ENCODE assay signal across 1 cellular context in genomic region chr12:6912164-6912956, GRCh38.
TF ChIP-seq lines count a peak whose summit lies in the region.

No MANE protein-coding gene starts in this region.

TF ChIP-seq in K562, 482 proteins besides CTCF, POLR2A, EP300 and RAD21:
- peak; percentile 69 for TF ChIP-seq ZNF121 (CRISPR knock-in tag; conservative IDR thresholded peaks at IDR 0.05)
- peak; percentile 29 for TF ChIP-seq RBM25 (IDR thresholded peaks at IDR 0.05; ENCODE audit: low read depth, low read length, severe bottlenecking)
- no peak for TF ChIP-seq POU5F1 (IDR thresholded peaks at IDR 0.05; ENCODE audit: borderline replicate concordance, low read depth, low read length, partially characterized antibody)
- TF ChIP-seq ARID3A (IDR thresholded peaks at IDR 0.05; ENCODE audit: borderline replicate concordance, low read depth, low read length): no peak
- no peak for TF ChIP-seq KLF13 (tag; IDR thresholded peaks at IDR 0.05; ENCODE audit: borderline replicate concordance, low read depth)
- TF ChIP-seq ZMIZ1 (IDR thresholded peaks at IDR 0.05; ENCODE audit: low read depth in 2 of 2, low read length in 2 of 2): no peak
- TF ChIP-seq KAT8 (IDR thresholded peaks at IDR 0.05; ENCODE audit: low read depth): no peak
- TF ChIP-seq TFE3 (CRISPR knock-in tag; IDR thresholded peaks at IDR 0.05): no peak
- TF ChIP-seq GTF3C2 (IDR thresholded peaks at IDR 0.05; ENCODE audit: borderline replicate concordance, extremely low read depth, insufficient read length): no peak
- TF ChIP-seq PHF20 (IDR thresholded peaks at IDR 0.05; ENCODE audit: partially characterized antibody): no peak
- no peak for TF ChIP-seq HCFC1 (IDR thresholded peaks at IDR 0.05; ENCODE audit: low read depth, low read length)
- no peak for TF ChIP-seq PCBP2 (IDR thresholded peaks at IDR 0.05; ENCODE audit: low read depth, low read length, poor library complexity, severe bottlenecking)
- no peak for TF ChIP-seq ZNF644 (tag; IDR thresholded peaks at IDR 0.05; ENCODE audit: low read depth)
- no peak for TF ChIP-seq CXXC5 (CRISPR knock-in tag; IDR thresholded peaks at IDR 0.05)
